Comparison of ENCODE assay signal across 24 cellular contexts in genomic region chr1:43405876-43406234, GRCh38. TPM values are rescaled to one million over a fixed set of nuclear protein-coding genes. Genes with fewer than 3 reads are reported as not detected.
"Had no signal": no experiment of that assay in that cellular context is flagged by ENCODE, and none has a peak within 500 bp of the region (broad histone marks: within the 10 kb centered on the region; RNA-seq: fewer than 3 reads in every experiment).

No MANE protein-coding gene starts in this region.

- DNase-seq: activated CD4-positive, alpha-beta memory T cell treated with anti-CD3 and anti-CD28 coated beads, Interleukin-2, amount 10 ng/mL, durations not matched to agents 7 days and 5 days; activated CD4-positive, alpha-beta T cell treated with anti-CD3 and anti-CD28 coated beads for 36 hours; activated CD4-positive, alpha-beta T cell treated with anti-CD3 and anti-CD28 coated beads, Interleukin-2, amount 50 U/mL, for 1 hour; activated gamma-delta T cell treated with Interleukin-2 at 50 U/mL for 16 hours; activated naive CD4-positive, alpha-beta T cell treated with anti-CD3 and anti-CD28 coated beads, Interleukin-2, amount 10 ng/mL, durations not matched to agents 7 days and 5 days; activated naive CD8-positive, alpha-beta T cell treated with anti-CD3 and anti-CD28 coated beads for 36 hours; activated T-cell treated with anti-CD3 and anti-CD28 coated beads for 4 hours; activated T-cell treated with anti-CD3 and anti-CD28 coated beads, Interleukin-2, amount 50 U/mL, for 48 hours; brain microvascular endothelial cell; MG63; MV-4-11; NCI-H1105; NCI-H1436; NCI-H1694 treated with DMSO at 0.1 percent for 48 hours; NCI-H510A treated with DMSO at 0.1 percent for 48 hours; NCI-H69; NK-92 treated with Interleukin-12 subunit alpha and Interleukin-12 subunit beta, amount 100 ng/mL, for 24 hours; Right ventricle myocardium superior; SJCRH30; SK-N-SH; T-helper 1 cell; WERI-Rb-1 had no signal

- ATAC-seq: activated CD4-positive, alpha-beta T cell treated with anti-CD3 and anti-CD28 coated beads for 36 hours; Panc1 had no signal

- H3K4me1 ChIP-seq: SJCRH30 had no signal

- H3K9me3 ChIP-seq: MG63, SJCRH30, SK-N-SH had no signal

- H3K27ac ChIP-seq: brain microvascular endothelial cell, RWPE1, SJCRH30, WERI-Rb-1 had no signal

- H3K9ac ChIP-seq: SK-N-SH had no signal

- H3K4me3 ChIP-seq: MG63, SJCRH30 had no signal

- H3K27me3 ChIP-seq: brain microvascular endothelial cell, MG63, SJCRH30 had no signal

RNA-seq across cellular contexts. Expression of gene HYI, which starts 47.9 kb away (rescaled TPM):
- total RNA-seq: SJCRH30 had no signal
